Comparison of ENCODE assay signal across 12 cellular contexts in genomic region chr20:2654384-2654822, GRCh38. TPM values are rescaled to one million over a fixed set of nuclear protein-coding genes. Genes with fewer than 3 reads are reported as not detected.
DNase-seq lines count a peak whose midpoint lies in the region; ATAC-seq lines count a peak whose summit lies in the region.
"Had no signal": no experiment of that assay in that cellular context is flagged by ENCODE, and none has a peak within 500 bp of the region (broad histone marks: within the 10 kb centered on the region; RNA-seq: fewer than 3 reads in every experiment).

No MANE protein-coding gene starts in this region.

- H3K4me1 ChIP-seq in iPS-18a (ENCODE audit: control insufficient read depth, low read depth, low read length): peaks cover 7% of the 10 kb centered on the region

- no peaks in the 10 kb centered on the region for H3K27me3 Mint-ChIP-seq in stimulated activated naive CD8-positive, alpha-beta T cell treated with anti-CD3 and anti-CD28 coated beads, Interleukin-15, Interleukin-2, amounts not matched to agents 100 ng/mL and 50 ng/mL, for 24 hours
- H3K27me3 Mint-ChIP-seq in activated CD8-positive, alpha-beta T cell treated with anti-CD3 and anti-CD28 coated beads, Interleukin-2, amount 10 ng/mL, durations not matched to agents 7 days and 5 days (ENCODE audit: low read depth): no peaks in the 10 kb centered on the region

- no peaks in the 10 kb centered on the region for H3K9me3 ChIP-seq in iPS-18a (ENCODE audit: control insufficient read depth, low read depth, low read length)
- H3K9me3 ChIP-seq: gastrocnemius medialis had no signal

- no peaks in the 10 kb centered on the region for H3K9me3 Mint-ChIP-seq in stimulated activated naive CD8-positive, alpha-beta T cell treated with anti-CD3 and anti-CD28 coated beads, Interleukin-15, Interleukin-2, amounts not matched to agents 100 ng/mL and 50 ng/mL, for 24 hours
- H3K9me3 Mint-ChIP-seq in activated CD8-positive, alpha-beta T cell treated with anti-CD3 and anti-CD28 coated beads, Interleukin-2, amount 10 ng/mL, durations not matched to agents 7 days and 5 days (ENCODE audit: insufficient read depth): no peaks in the 10 kb centered on the region

- H3K4me3 ChIP-seq in iPS-18a (ENCODE audit: low read length): peak overlapping the region; percentile 98

- DNase-seq in stimulated activated naive CD8-positive, alpha-beta T cell treated with anti-CD3 and anti-CD28 coated beads, Interleukin-15, Interleukin-2, amounts not matched to agents 100 U/mL and 50 U/mL, for 24 hours: no peak
- DNase-seq in activated CD8-positive, alpha-beta T cell treated with anti-CD3 and anti-CD28 coated beads, Interleukin-2, amount 10 ng/mL, durations not matched to agents 7 days and 5 days: no peak
- no peak for DNase-seq in NCI-H82 (lab: John Stamatoyannopoulos, UW)
- DNase-seq in HuH-7.5 (ENCODE audit: low spot score): no peak
- DNase-seq in effector CD8-positive, alpha-beta T cell (lab: John Stamatoyannopoulos, UW): no peak
- DNase-seq: gastrocnemius medialis, GOT3, NCI-H1105 had no signal

- H3K36me3 Mint-ChIP-seq in stimulated activated naive CD8-positive, alpha-beta T cell treated with anti-CD3 and anti-CD28 coated beads, Interleukin-15, Interleukin-2, amounts not matched to agents 100 ng/mL and 50 ng/mL, for 24 hours (ENCODE audit: low read depth): peaks cover 66% of the 10 kb centered on the region
- H3K36me3 Mint-ChIP-seq in activated CD8-positive, alpha-beta T cell treated with anti-CD3 and anti-CD28 coated beads, Interleukin-2, amount 10 ng/mL, durations not matched to agents 7 days and 5 days (ENCODE audit: low read depth): peaks cover 67% of the 10 kb centered on the region

- H3K27ac ChIP-seq in iPS-18a (ENCODE audit: low read length): no peak overlapping the region

- no peaks in the 10 kb centered on the region for H3K27me3 ChIP-seq in iPS-18a (ENCODE audit: control insufficient read depth, insufficient read depth, low read length)
- H3K27me3 ChIP-seq: gastrocnemius medialis had no signal

- ATAC-seq in stimulated activated naive CD8-positive, alpha-beta T cell treated with anti-CD3 and anti-CD28 coated beads, Interleukin-15, Interleukin-2, amounts not matched to agents 100 U/mL and 50 U/mL, for 24 hours: no peak
- ATAC-seq in activated CD8-positive, alpha-beta T cell treated with anti-CD3 and anti-CD28 coated beads, Interleukin-2, amount 10 ng/mL, durations not matched to agents 7 days and 5 days: no peak
- no peak for ATAC-seq in GM18517 (IDR thresholded peaks at IDR 0.05; ENCODE audit: unreplicated experiment)
- ATAC-seq: activated CD4-positive, CD25-positive, alpha-beta regulatory T cell treated with anti-CD3 and anti-CD28 coated beads, Interleukin-2, amount 50 U/mL, for 24 hours; gastrocnemius medialis had no signal

- peak overlapping the region; percentile 92 for H3K27ac Mint-ChIP-seq in stimulated activated naive CD8-positive, alpha-beta T cell treated with anti-CD3 and anti-CD28 coated beads, Interleukin-15, Interleukin-2, amounts not matched to agents 100 ng/mL and 50 ng/mL, for 24 hours
- peak overlapping the region; percentile 89 for H3K27ac Mint-ChIP-seq in activated CD8-positive, alpha-beta T cell treated with anti-CD3 and anti-CD28 coated beads, Interleukin-2, amount 10 ng/mL, durations not matched to agents 7 days and 5 days

- peaks cover 55% of the 10 kb centered on the region for H3K4me1 Mint-ChIP-seq in stimulated activated naive CD8-positive, alpha-beta T cell treated with anti-CD3 and anti-CD28 coated beads, Interleukin-15, Interleukin-2, amounts not matched to agents 100 ng/mL and 50 ng/mL, for 24 hours (ENCODE audit: low read depth)
- H3K4me1 Mint-ChIP-seq in activated CD8-positive, alpha-beta T cell treated with anti-CD3 and anti-CD28 coated beads, Interleukin-2, amount 10 ng/mL, durations not matched to agents 7 days and 5 days (ENCODE audit: low read depth): peaks cover 51% of the 10 kb centered on the region

- peaks cover 61% of the 10 kb centered on the region for H3K36me3 ChIP-seq in iPS-18a (ENCODE audit: control insufficient read depth, low read depth, low read length)

- POLR2A ChIA-PET in activated CD8-positive, alpha-beta T cell treated with anti-CD3 and anti-CD28 coated beads, Interleukin-2, amount 10 ng/mL, durations not matched to agents 7 days and 5 days (lab: Charles Lee): interaction anchor here (8.6 kb wide), 1 partner anchor 11 kb away, joined by 93 read pairs; the partner anchor contains the start of gene IDH3B

- CTCF ChIA-PET in activated CD8-positive, alpha-beta T cell treated with anti-CD3 and anti-CD28 coated beads, Interleukin-2, amount 10 ng/mL, durations not matched to agents 7 days and 5 days (lab: Charles Lee): interaction anchor here (0.7 to 6.8 kb wide), 3 partner anchors 9 to 132 kb away, joined by 3 to 50 read pairs (median 5); partner anchors contain the start of gene IDH3B

- no peak overlapping the region for H3K9ac ChIP-seq in iPS-18a (ENCODE audit: low read length)

- peak overlapping the region; percentile 91 for H3K4me3 Mint-ChIP-seq in stimulated activated naive CD8-positive, alpha-beta T cell treated with anti-CD3 and anti-CD28 coated beads, Interleukin-15, Interleukin-2, amounts not matched to agents 100 ng/mL and 50 ng/mL, for 24 hours
- peak overlapping the region; percentile 88 for H3K4me3 Mint-ChIP-seq in activated CD8-positive, alpha-beta T cell treated with anti-CD3 and anti-CD28 coated beads, Interleukin-2, amount 10 ng/mL, durations not matched to agents 7 days and 5 days

RNA-seq across cellular contexts. Expression of gene NOP56, which starts 2.0 kb away (rescaled TPM):
- total RNA-seq in activated CD8-positive, alpha-beta T cell treated with anti-CD3 and anti-CD28 coated beads, Interleukin-2, amount 10 ng/mL, durations not matched to agents 7 days and 5 days: 100 to 1,000 TPM; 441 to 450 TPM

RNA-seq across cellular contexts. Expression of gene IDH3B, which starts 9.6 kb away (rescaled TPM):
- 100 to 1,000 TPM in 1 of 2 experiments, 10 to 100 TPM in 1; 99.6 to 100 TPM for total RNA-seq in activated CD8-positive, alpha-beta T cell treated with anti-CD3 and anti-CD28 coated beads, Interleukin-2, amount 10 ng/mL, durations not matched to agents 7 days and 5 days

RNA-seq across cellular contexts. Expression of gene EBF4, which starts 38.2 kb away (rescaled TPM):
- not detected for total RNA-seq in activated CD8-positive, alpha-beta T cell treated with anti-CD3 and anti-CD28 coated beads, Interleukin-2, amount 10 ng/mL, durations not matched to agents 7 days and 5 days
